ENCODE assay signal across 12 cellular contexts in genomic region chr5:119016125-119016774, GRCh38. TPM values are rescaled to one million over a fixed set of nuclear protein-coding genes. Genes with fewer than 3 reads are reported as not detected.
A peak's percentile ranks its signal among the peaks of the same experiment; 100 is the strongest.
DNase-seq lines count a peak whose midpoint lies in the region; ATAC-seq, FAIRE-seq and TF ChIP-seq lines count a peak whose summit lies in the region.
"Had no signal": no experiment of that assay in that cellular context is flagged by ENCODE, and none has a peak within 500 bp of the region (broad histone marks: within the 10 kb centered on the region; RNA-seq: fewer than 3 reads in every experiment).

No MANE protein-coding gene starts in this region.

- intact Hi-C loops in kidney (cut with DNase I): no loop called here

- H3K9me3 Mint-ChIP-seq in endothelial cell (ENCODE audit: unreplicated experiment): no peaks in the 10 kb centered on the region

- H3K27ac ChIP-seq in kidney (ENCODE audit: low read depth in 2 of 2, low read length in 2 of 2): no peak overlapping the region

- no peak overlapping the region for H3K4me3 Mint-ChIP-seq in endothelial cell (ENCODE audit: unreplicated experiment)

- no peak overlapping the region for H3K4me3 ChIP-seq in kidney (ENCODE audit: low read length in 2 of 2)
- H3K4me3 ChIP-seq: lung had no signal

- H3K36me3 Mint-ChIP-seq in endothelial cell (ENCODE audit: low read depth, unreplicated experiment): no peaks in the 10 kb centered on the region

- DNase-seq in kidney: no peak
- no peak for DNase-seq in SHP77 (lab: John Stamatoyannopoulos, UW)
- DNase-seq in DMS79 treated with DMSO at 0.1 percent for 48 hours (lab: John Stamatoyannopoulos, UW): no peak
- DNase-seq in endothelial cell (ENCODE audit: low spot score): no peak
- DNase-seq in NCI-H1417 (lab: John Stamatoyannopoulos, UW): no peak
- DNase-seq: activated CD4-positive, alpha-beta T cell treated with anti-CD3 and anti-CD28 coated beads, Interleukin-2, amount 50 U/mL, for 4 hours; EL had no signal

- FAIRE-seq in kidney (lab: Jason Lieb, UNC): peak; percentile 59
- FAIRE-seq: astrocyte had no signal

- H3K9ac ChIP-seq in kidney (ENCODE audit: low read length in 2 of 2): no peak overlapping the region

- H3K27ac Mint-ChIP-seq in endothelial cell (ENCODE audit: unreplicated experiment): no peak overlapping the region

- no peaks in the 10 kb centered on the region for H3K4me1 ChIP-seq in kidney (ENCODE audit: control insufficient read depth in 1 of 2, insufficient read depth in 1 of 2, low read depth in 1 of 2, low read length in 2 of 2)

- H3K9me3 ChIP-seq in kidney (ENCODE audit: control insufficient read depth in 1 of 2, low read length in 2 of 2): no peaks in the 10 kb centered on the region

- H3K4me1 Mint-ChIP-seq in endothelial cell (ENCODE audit: unreplicated experiment): no peaks in the 10 kb centered on the region

- peak; percentile 78 for ATAC-seq in GM19023 (IDR thresholded peaks at IDR 0.05; ENCODE audit: unreplicated experiment)
- ATAC-seq in HG02588 (IDR thresholded peaks at IDR 0.05; ENCODE audit: unreplicated experiment): peak; percentile 82
- ATAC-seq in HG03442 (IDR thresholded peaks at IDR 0.05; ENCODE audit: unreplicated experiment): peak; percentile 76

- H3K27me3 Mint-ChIP-seq in endothelial cell (ENCODE audit: unreplicated experiment): no peaks in the 10 kb centered on the region

- H3K36me3 ChIP-seq in kidney (ENCODE audit: control insufficient read depth in 1 of 2, insufficient read depth in 2 of 2, low read length in 2 of 2): no peaks in the 10 kb centered on the region

- TF ChIP-seq CTCF in kidney (IDR thresholded peaks at IDR 0.05; ENCODE audit: borderline replicate concordance, extremely low read depth, insufficient read depth) (no peak), endothelial cell (IDR thresholded peaks at IDR 0.05; ENCODE audit: unreplicated experiment) (no peak)

RNA-seq across cellular contexts. Expression of gene DTWD2, which starts 27.9 kb away (rescaled TPM):
- total RNA-seq in kidney (12.4 TPM), endothelial cell (ENCODE audit: unreplicated experiment) (2.7 TPM)
- 3.7 TPM for polyA plus RNA-seq in kidney (ENCODE audit: insufficient read depth, low read depth, low replicate concordance)

RNA-seq across cellular contexts. Expression of gene DMXL1, which starts 54.6 kb away (rescaled TPM):
- total RNA-seq in kidney (57.7 TPM), endothelial cell (ENCODE audit: unreplicated experiment) (24.9 TPM)
- polyA plus RNA-seq in kidney (ENCODE audit: insufficient read depth, low read depth, low replicate concordance): 17.1 TPM
